Comparison of ENCODE assay signal across 8 cellular contexts in the genomic region with DNA sequence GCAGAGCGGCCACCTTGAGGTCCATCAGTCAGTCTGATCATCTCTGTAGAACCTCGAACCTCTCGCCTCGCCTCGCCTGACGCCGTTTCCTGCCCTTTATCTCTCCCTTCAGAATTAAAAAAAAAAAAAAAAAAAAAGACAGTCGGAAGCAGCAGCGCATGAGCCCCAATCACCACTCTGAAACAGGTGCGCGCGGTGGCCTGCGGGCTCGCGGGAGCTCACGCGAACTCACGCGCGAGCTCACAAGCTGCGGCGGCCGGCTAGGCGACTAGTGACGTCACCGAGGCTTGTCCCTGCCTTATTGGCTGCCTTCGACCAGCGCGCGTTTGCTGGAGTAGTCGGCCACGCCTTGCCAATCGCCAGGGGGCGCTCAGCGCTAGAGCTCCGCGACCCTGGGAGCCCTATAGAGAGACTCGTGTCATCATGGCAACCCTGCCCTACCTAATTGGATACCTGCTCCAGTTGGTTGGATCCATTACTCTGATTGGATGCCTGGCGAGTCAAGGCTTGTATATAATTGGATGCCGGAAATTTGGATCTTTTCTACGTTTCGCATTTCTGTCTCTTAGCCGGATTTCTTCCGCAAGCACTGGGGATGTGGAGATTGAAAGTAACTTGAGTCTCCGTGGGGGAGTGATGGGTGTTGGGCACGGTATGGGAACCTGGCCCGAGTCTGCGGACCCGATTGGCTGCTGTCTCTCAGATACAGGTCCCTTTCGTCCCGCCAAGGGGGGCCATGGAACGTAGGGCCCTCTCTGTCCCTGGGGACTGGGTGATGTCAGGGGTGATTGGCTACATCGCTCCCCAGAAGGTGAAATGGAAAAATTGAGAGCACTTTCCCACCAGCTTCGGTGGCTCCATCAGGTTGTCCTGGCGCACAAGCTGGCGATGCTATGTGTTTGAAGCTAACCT. TPM values are rescaled to one million over a fixed set of nuclear protein-coding genes. Genes with fewer than 3 reads are reported as not detected.
DNase-seq lines count a peak whose midpoint lies in the region; ATAC-seq and TF ChIP-seq lines count a peak whose summit lies in the region.

No MANE protein-coding gene starts in this region.

- H3K27ac ChIP-seq in CD4-positive, alpha-beta T cell (ENCODE audit: low read depth, low read length), result no peak overlapping the region
- no peak overlapping the region for H3K27ac ChIP-seq in HUES6 (ENCODE audit: low read depth, low read length)
- H3K27ac ChIP-seq in WERI-Rb-1, result no peak overlapping the region
- no peak overlapping the region for H3K27ac ChIP-seq in brain microvascular endothelial cell

- H3K4me1 Mint-ChIP-seq in CD4-positive, alpha-beta T cell (ENCODE audit: low read depth), result peaks cover 10% of the 10 kb centered on the region

- H3K4me3 Mint-ChIP-seq in CD4-positive, alpha-beta T cell, result no peak overlapping the region

- no peaks in the 10 kb centered on the region for H3K36me3 Mint-ChIP-seq in CD4-positive, alpha-beta T cell (ENCODE audit: low read depth)

- H3K9me3 Mint-ChIP-seq in CD4-positive, alpha-beta T cell, result peaks cover 7% of the 10 kb centered on the region

- CTCF ChIA-PET in CD4-positive, alpha-beta T cell (lab: Charles Lee), result interaction anchor here (0.7 kb wide), 1 partner anchor 174 kb away, joined by 3 read pairs; no protein-coding TSS in a partner anchor

- H3K9ac ChIP-seq in HUES6 (ENCODE audit: low read length), result no peak overlapping the region

- no peak for TF ChIP-seq CTCF in CD4-positive, alpha-beta T cell (IDR thresholded peaks at IDR 0.05)
- TF ChIP-seq CTCF in WERI-Rb-1 (IDR thresholded peaks at IDR 0.05; ENCODE audit: low read depth, low read length), result peak; percentile 84
- peak; percentile 50 for TF ChIP-seq CTCF in brain microvascular endothelial cell (IDR thresholded peaks at IDR 0.05; ENCODE audit: low read depth, low read length, missing control alignments)

- H3K36me3 ChIP-seq in HUES6 (ENCODE audit: control insufficient read depth, insufficient read depth, low read length), result no peaks in the 10 kb centered on the region
- H3K36me3 ChIP-seq in WERI-Rb-1, result no peaks in the 10 kb centered on the region
- H3K36me3 ChIP-seq in brain microvascular endothelial cell (replicated peaks), result no peaks in the 10 kb centered on the region

- peak; percentile 6 to 67 (median 42) for DNase-seq in CD4-positive, alpha-beta T cell
- DNase-seq in WERI-Rb-1, result peak; percentile 97
- DNase-seq in brain microvascular endothelial cell, result peak; percentile 73
- peak; percentile 97 for DNase-seq in islet precursor cell
- DNase-seq in stimulated activated CD4-positive, alpha-beta T cell treated with anti-CD3 and anti-CD28 coated beads, Interleukin-1b, Interleukin-23, amount 100 ng/mL, for 4 hours (ENCODE audit: low read depth in 2 of 2), result peak; percentile 36 to 70

- peaks cover 52% of the 10 kb centered on the region for H3K27me3 Mint-ChIP-seq in CD4-positive, alpha-beta T cell

- H3K4me1 ChIP-seq in HUES6 (ENCODE audit: control insufficient read depth, insufficient read depth, low read length), result no peaks in the 10 kb centered on the region

- intact Hi-C loops in CD4-positive, alpha-beta T cell (cut with DNase I, micrococcal nuclease), result loop anchor here (2.0 kb wide), 1 partner anchor 175 kb away; no protein-coding TSS in a partner anchor

- no peak overlapping the region for H3K27ac Mint-ChIP-seq in CD4-positive, alpha-beta T cell

- in situ Hi-C loops in brain microvascular endothelial cell (cut with HindIII; ENCODE audit: low pct_ligation_motif_present, low sequenced_read_pairs), result no loop called here

- peak; percentile 89 for ATAC-seq in CD4-positive, alpha-beta T cell (ENCODE audit: poor library complexity)
- ATAC-seq in HG03196 (IDR thresholded peaks at IDR 0.05; ENCODE audit: unreplicated experiment) (no peak), HG02870 (IDR thresholded peaks at IDR 0.05; ENCODE audit: unreplicated experiment) (no peak)

- POLR2A ChIA-PET in CD4-positive, alpha-beta T cell (lab: Charles Lee), result no interaction called here

- H3K27me3 ChIP-seq in CD4-positive, alpha-beta T cell (ENCODE audit: control insufficient read depth, insufficient read depth, low read length), result peaks cover 15% of the 10 kb centered on the region
- peaks cover 22% of the 10 kb centered on the region for H3K27me3 ChIP-seq in HUES6 (ENCODE audit: control insufficient read depth, insufficient read depth, low read length)
- peaks cover 16% of the 10 kb centered on the region for H3K27me3 ChIP-seq in WERI-Rb-1 (ENCODE audit: insufficient read depth, low read depth, severe bottlenecking)
- H3K27me3 ChIP-seq in brain microvascular endothelial cell (replicated peaks), result no peaks in the 10 kb centered on the region

- H3K9me3 ChIP-seq in CD4-positive, alpha-beta T cell (ENCODE audit: control insufficient read depth, low read length), result no peaks in the 10 kb centered on the region
- peaks cover 10% of the 10 kb centered on the region for H3K9me3 ChIP-seq in HUES6 (ENCODE audit: control insufficient read depth, insufficient read depth, low read depth, low read length)
- H3K9me3 ChIP-seq in WERI-Rb-1 (ENCODE audit: severe bottlenecking), result peaks cover 7% of the 10 kb centered on the region

- peak overlapping the region; percentile 52 for H3K4me3 ChIP-seq in HUES6 (ENCODE audit: low read depth, low read length)
- H3K4me3 ChIP-seq in WERI-Rb-1 (ENCODE audit: low read depth, low read length), result no peak overlapping the region
- H3K4me3 ChIP-seq in brain microvascular endothelial cell (ENCODE audit: low read depth, low read length), result no peak overlapping the region

RNA-seq across cellular contexts. Expression of a gene that starts 31.6 kb away (rescaled TPM):
- total RNA-seq in CD4-positive, alpha-beta T cell, result not detected

RNA-seq across cellular contexts. Expression of a gene that starts 39.9 kb away (rescaled TPM):
- total RNA-seq in CD4-positive, alpha-beta T cell, result not detected

RNA-seq across cellular contexts. Expression of a gene that starts 41.1 kb away (rescaled TPM):
- total RNA-seq in CD4-positive, alpha-beta T cell, result not detected

Comparison
In these comparisons a context has a peak if more than half of its experiments do, and no peak if none do; other contexts are left out.
1. DNase-seq: peak in every context shown above with its lines; median percentile 97 in WERI-Rb-1; 97 in islet precursor cell; 73 in brain microvascular endothelial cell; 53 in stimulated activated CD4-positive, alpha-beta T cell treated with anti-CD3 and anti-CD28 coated beads, Interleukin-1b, Interleukin-23, amount 100 ng/mL, for 4 hours; 42 in CD4-positive, alpha-beta T cell.